ENCODE assay signal across 1 cellular context in genomic region chr16:4369006-4369766, GRCh38.
TF ChIP-seq lines count a peak whose summit lies in the region.

No MANE protein-coding gene starts in this region.

TF ChIP-seq in HepG2, 621 proteins besides CTCF, POLR2A, EP300 and RAD21:
- TF ChIP-seq SOX6 (IDR thresholded peaks at IDR 0.05) (no peak), SOX6 (CRISPR knock-in tag; IDR thresholded peaks at IDR 0.05) (peak; percentile 22; the same call in 1 of the 2 replicates), UBTF (CRISPR knock-in tag; IDR thresholded peaks at IDR 0.05) (peak; percentile 39; the same call in 1 of the 2 replicates), NCOA5 (CRISPR knock-in tag; IDR thresholded peaks at IDR 0.05) (no peak), ZFX (CRISPR knock-in tag; IDR thresholded peaks at IDR 0.05; ENCODE audit: low read depth) (0 out of 2 replicates have a peak, but pooled peaks have one; percentile 20), HIC2 (CRISPR knock-in tag; IDR thresholded peaks at IDR 0.05; ENCODE audit: low read depth) (peak; percentile 65; the same call in 1 of the 2 replicates), ZNF841 (CRISPR knock-in tag; IDR thresholded peaks at IDR 0.05; ENCODE audit: borderline replicate concordance) (no peak), ZNF770 (CRISPR knock-in tag; IDR thresholded peaks at IDR 0.05) (0 out of 2 replicates have a peak, but pooled peaks have one; percentile 6), RBM39 (IDR thresholded peaks at IDR 0.05; ENCODE audit: low read depth, low read length, poor library complexity, severe bottlenecking) (peak; percentile 25), MED1 (CRISPR knock-in tag; IDR thresholded peaks at IDR 0.05) (peak; percentile 28; the same call in 1 of the 2 replicates), ZBTB33 (CRISPR knock-in tag; IDR thresholded peaks at IDR 0.05) (0 out of 2 replicates have a peak, but pooled peaks have one; percentile 3), ZFP90 (CRISPR knock-in tag; IDR thresholded peaks at IDR 0.05; ENCODE audit: borderline replicate concordance) (no peak), GFI1 (CRISPR knock-in tag; IDR thresholded peaks at IDR 0.05; ENCODE audit: borderline replicate concordance) (0 out of 2 replicates have a peak, but pooled peaks have one; percentile 40), HNRNPL (IDR thresholded peaks at IDR 0.05; ENCODE audit: low read depth, low read length) (peak; percentile 88; the same call in 1 of the 2 replicates), ZNF773 (CRISPR knock-in tag; IDR thresholded peaks at IDR 0.05; ENCODE audit: borderline replicate concordance) (no peak), PHF21A (CRISPR knock-in tag; IDR thresholded peaks at IDR 0.05) (0 out of 2 replicates have a peak, but pooled peaks have one; percentile 19), ZNF280B (CRISPR knock-in tag; IDR thresholded peaks at IDR 0.05; ENCODE audit: borderline replicate concordance) (peak; percentile 49; the same call in 1 of the 2 replicates), KMT2A (CRISPR knock-in tag; IDR thresholded peaks at IDR 0.05) (no peak), ZNF687 (CRISPR knock-in tag; IDR thresholded peaks at IDR 0.05) (peak; percentile 69), HNF4A (CRISPR knock-in tag; IDR thresholded peaks at IDR 0.05) (peak; percentile 40)
- TF ChIP-seq, protein P1, sequence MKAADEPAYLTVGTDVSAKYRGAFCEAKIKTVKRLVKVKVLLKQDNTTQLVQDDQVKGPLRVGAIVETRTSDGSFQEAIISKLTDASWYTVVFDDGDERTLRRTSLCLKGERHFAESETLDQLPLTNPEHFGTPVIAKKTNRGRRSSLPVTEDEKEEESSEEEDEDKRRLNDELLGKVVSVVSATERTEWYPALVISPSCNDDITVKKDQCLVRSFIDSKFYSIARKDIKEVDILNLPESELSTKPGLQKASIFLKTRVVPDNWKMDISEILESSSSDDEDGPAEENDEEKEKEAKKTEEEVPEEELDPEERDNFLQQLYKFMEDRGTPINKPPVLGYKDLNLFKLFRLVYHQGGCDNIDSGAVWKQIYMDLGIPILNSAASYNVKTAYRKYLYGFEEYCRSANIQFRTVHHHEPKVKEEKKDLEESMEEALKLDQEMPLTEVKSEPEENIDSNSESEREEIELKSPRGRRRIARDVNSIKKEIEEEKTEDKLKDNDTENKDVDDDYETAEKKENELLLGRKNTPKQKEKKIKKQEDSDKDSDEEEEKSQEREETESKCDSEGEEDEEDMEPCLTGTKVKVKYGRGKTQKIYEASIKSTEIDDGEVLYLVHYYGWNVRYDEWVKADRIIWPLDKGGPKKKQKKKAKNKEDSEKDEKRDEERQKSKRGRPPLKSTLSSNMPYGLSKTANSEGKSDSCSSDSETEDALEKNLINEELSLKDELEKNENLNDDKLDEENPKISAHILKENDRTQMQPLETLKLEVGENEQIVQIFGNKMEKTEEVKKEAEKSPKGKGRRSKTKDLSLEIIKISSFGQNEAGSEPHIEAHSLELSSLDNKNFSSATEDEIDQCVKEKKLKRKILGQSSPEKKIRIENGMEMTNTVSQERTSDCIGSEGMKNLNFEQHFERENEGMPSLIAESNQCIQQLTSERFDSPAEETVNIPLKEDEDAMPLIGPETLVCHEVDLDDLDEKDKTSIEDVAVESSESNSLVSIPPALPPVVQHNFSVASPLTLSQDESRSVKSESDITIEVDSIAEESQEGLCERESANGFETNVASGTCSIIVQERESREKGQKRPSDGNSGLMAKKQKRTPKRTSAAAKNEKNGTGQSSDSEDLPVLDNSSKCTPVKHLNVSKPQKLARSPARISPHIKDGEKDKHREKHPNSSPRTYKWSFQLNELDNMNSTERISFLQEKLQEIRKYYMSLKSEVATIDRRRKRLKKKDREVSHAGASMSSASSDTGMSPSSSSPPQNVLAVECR (CRISPR knock-in tag; IDR thresholded peaks at IDR 0.05; ENCODE audit: borderline replicate concordance) = peak; percentile 16; the same call in 1 of the 2 replicates
- TF ChIP-seq, protein P2, sequence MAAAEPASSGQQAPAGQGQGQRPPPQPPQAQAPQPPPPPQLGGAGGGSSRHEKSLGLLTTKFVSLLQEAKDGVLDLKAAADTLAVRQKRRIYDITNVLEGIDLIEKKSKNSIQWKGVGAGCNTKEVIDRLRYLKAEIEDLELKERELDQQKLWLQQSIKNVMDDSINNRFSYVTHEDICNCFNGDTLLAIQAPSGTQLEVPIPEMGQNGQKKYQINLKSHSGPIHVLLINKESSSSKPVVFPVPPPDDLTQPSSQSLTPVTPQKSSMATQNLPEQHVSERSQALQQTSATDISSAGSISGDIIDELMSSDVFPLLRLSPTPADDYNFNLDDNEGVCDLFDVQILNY (CRISPR knock-in tag; conservative IDR thresholded peaks at IDR 0.05) = no peak
- TF ChIP-seq, protein P3, sequence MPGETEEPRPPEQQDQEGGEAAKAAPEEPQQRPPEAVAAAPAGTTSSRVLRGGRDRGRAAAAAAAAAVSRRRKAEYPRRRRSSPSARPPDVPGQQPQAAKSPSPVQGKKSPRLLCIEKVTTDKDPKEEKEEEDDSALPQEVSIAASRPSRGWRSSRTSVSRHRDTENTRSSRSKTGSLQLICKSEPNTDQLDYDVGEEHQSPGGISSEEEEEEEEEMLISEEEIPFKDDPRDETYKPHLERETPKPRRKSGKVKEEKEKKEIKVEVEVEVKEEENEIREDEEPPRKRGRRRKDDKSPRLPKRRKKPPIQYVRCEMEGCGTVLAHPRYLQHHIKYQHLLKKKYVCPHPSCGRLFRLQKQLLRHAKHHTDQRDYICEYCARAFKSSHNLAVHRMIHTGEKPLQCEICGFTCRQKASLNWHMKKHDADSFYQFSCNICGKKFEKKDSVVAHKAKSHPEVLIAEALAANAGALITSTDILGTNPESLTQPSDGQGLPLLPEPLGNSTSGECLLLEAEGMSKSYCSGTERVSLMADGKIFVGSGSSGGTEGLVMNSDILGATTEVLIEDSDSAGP (CRISPR knock-in tag; IDR thresholded peaks at IDR 0.05; ENCODE audit: borderline replicate concordance) = peak; percentile 44; the same call in 1 of the 2 replicates
